ENCODE assay signal across 25 cellular contexts in the genomic region with DNA sequence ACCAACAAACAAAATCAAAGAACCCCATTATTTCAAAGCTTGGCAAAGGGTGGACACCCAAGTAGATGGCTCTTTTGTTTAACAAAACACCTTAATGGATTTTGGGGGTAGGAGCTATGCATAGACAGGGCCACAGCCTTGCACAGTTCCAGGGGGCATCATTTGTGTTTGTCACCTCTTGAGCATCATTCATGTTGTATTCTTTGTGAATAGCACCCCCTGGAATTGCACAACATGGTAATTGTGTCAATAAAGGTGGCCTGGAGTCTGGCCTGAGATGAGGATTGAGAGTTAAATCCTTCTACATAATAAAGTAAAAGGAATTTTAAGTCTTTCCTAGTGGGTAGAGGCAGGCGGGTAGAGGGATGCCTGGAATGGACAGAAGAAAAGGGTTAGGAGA. TPM values are rescaled to one million over a fixed set of nuclear protein-coding genes. Genes with fewer than 3 reads are reported as not detected.
A peak's percentile ranks its signal among the peaks of the same experiment; 100 is the strongest.
DNase-seq lines count a peak whose midpoint lies in the region; FAIRE-seq and TF ChIP-seq lines count a peak whose summit lies in the region.
"Had no signal": no experiment of that assay in that cellular context is flagged by ENCODE, and none has a peak within 500 bp of the region (broad histone marks: within the 10 kb centered on the region; RNA-seq: fewer than 3 reads in every experiment).

No MANE protein-coding gene starts in this region.

- H3K36me3 ChIP-seq in H1 (ENCODE audit: control insufficient read depth in 2 of 4, insufficient read depth in 4 of 4, low read length in 3 of 4) (no peaks in the 10 kb centered on the region), neuronal stem cell (replicated peaks in 1 of 2; ENCODE audit: control insufficient read depth in 2 of 2, insufficient read depth in 2 of 2, low read length in 2 of 2) (no peaks in the 10 kb centered on the region), vagina (no peaks in the 10 kb centered on the region)
- H3K36me3 ChIP-seq: esophagus muscularis mucosa, gastroesophageal sphincter, MG63 had no signal

- WGBS in H1 (ENCODE audit: extremely low coverage in 1 of 2, insufficient coverage in 1 of 2, insufficient read length in 1 of 2, insufficient replicate concordance in 2 of 2, low coverage in 1 of 2, low lambda C conversion rate in 2 of 2, missing lambda C conversion rate in 1 of 2), 2 experiments, result 17% methylated on average over 1 of the region's 1 CpG; no CpG with 5 or more reads in 1 of the 2 experiments
- WGBS in neuronal stem cell (ENCODE audit: extremely low coverage in 2 of 2, insufficient read length in 2 of 2, insufficient replicate concordance in 1 of 2), 2 donors, result no CpG with 5 or more reads among the region's 1 CpG

- H3K27me3 ChIP-seq in H1 (replicated peaks in 1 of 4; ENCODE audit: control insufficient read depth in 3 of 4, extremely low read depth in 1 of 4, insufficient read depth in 3 of 4, low read length in 3 of 4), result no peaks in the 10 kb centered on the region
- no peaks in the 10 kb centered on the region for H3K27me3 ChIP-seq in neuronal stem cell (ENCODE audit: control insufficient read depth in 3 of 3, insufficient read depth in 3 of 3, low read depth in 1 of 3, low read length in 3 of 3)
- H3K27me3 ChIP-seq in vagina, result no peaks in the 10 kb centered on the region
- H3K27me3 ChIP-seq: esophagus muscularis mucosa, gastroesophageal sphincter, MG63, testis had no signal

- no peak overlapping the region for H2BK20ac ChIP-seq in H1 (ENCODE audit: low read length)

- H3K79me1 ChIP-seq in H1 (ENCODE audit: low read depth, low read length) (no peaks in the 10 kb centered on the region), neuronal stem cell (ENCODE audit: low read depth, low read length) (no peaks in the 10 kb centered on the region)

- H3K9ac ChIP-seq in H1 (replicated peaks in 1 of 4; ENCODE audit: extremely low read depth in 1 of 4, low read depth in 3 of 4, low read length in 3 of 4) (no peak overlapping the region), neuronal stem cell (ENCODE audit: low read depth, low read length, poor library complexity) (no peak overlapping the region)

- peaks cover 7 to 13% of the 10 kb centered on the region in 2 experiments for H3K79me2 ChIP-seq in H1 (ENCODE audit: control insufficient read depth in 1 of 2, insufficient read depth in 2 of 2, low read length in 2 of 2)

- no peak overlapping the region for H4K5ac ChIP-seq in H1 (ENCODE audit: insufficient read length, low read depth, low read length)

- H3K14ac ChIP-seq in H1 (ENCODE audit: insufficient read length), result no peak overlapping the region
- H3K14ac ChIP-seq in neuronal stem cell (ENCODE audit: low read length), result no peak overlapping the region

- H3K4ac ChIP-seq in H1 (replicated peaks; ENCODE audit: insufficient read length, low read depth, low read length) (no peak overlapping the region), neuronal stem cell (ENCODE audit: low read length) (no peak overlapping the region)

- H3K56ac ChIP-seq in H1 (replicated peaks; ENCODE audit: insufficient read length, low read depth, low read length), result no peak overlapping the region

- CTCF ChIA-PET in GM10248 (lab: Yijun Ruan, JAX) (interaction anchor here (1.0 to 1.6 kb wide), 3 partner anchors 9 to 87 kb away, joined by 3 to 4 read pairs (median 4); no protein-coding TSS in a partner anchor), H1 (lab: Charles Lee; ENCODE audit: partially characterized antibody) (interaction anchor here (1.4 to 1.5 kb wide), 2 partner anchors 51 to 76 kb away, joined by 3 to 4 read pairs; no protein-coding TSS in a partner anchor)

- H2BK15ac ChIP-seq in H1 (ENCODE audit: low read length) (no peak overlapping the region), neuronal stem cell (ENCODE audit: low read length) (no peak overlapping the region)

- POLR2A ChIA-PET in GM10248 (lab: Yijun Ruan, JAX) (no interaction called here), H1 (lab: Charles Lee; ENCODE audit: partially characterized antibody) (no interaction called here)

- TF ChIP-seq EP300 in Ishikawa (IDR thresholded peaks at IDR 0.05; ENCODE audit: borderline replicate concordance) (no peak), H1 (IDR thresholded peaks at IDR 0.05; ENCODE audit: borderline replicate concordance in 1 of 2, low read depth in 2 of 2, low read length in 2 of 2) (no peak)

- no peak for FAIRE-seq in H1 (lab: Jason Lieb, UNC)
- FAIRE-seq: G401.6 had no signal

- peaks cover 7 to 14% (median 7%) of the 10 kb centered on the region in 4 experiments; a peak in 6 of 7 replicates for H3K4me1 ChIP-seq in H1 (replicated peaks in 1 of 4; ENCODE audit: control insufficient read depth in 3 of 4, insufficient read depth in 4 of 4, low read length in 3 of 4)
- peaks cover 6 to 7% of the 10 kb centered on the region in 2 donors for H3K4me1 ChIP-seq in neuronal stem cell (ENCODE audit: control insufficient read depth in 2 of 2, insufficient read depth in 1 of 2, low read depth in 1 of 2, low read length in 2 of 2)
- H3K4me1 ChIP-seq in vagina, result peaks cover 9% of the 10 kb centered on the region

- no peak overlapping the region for H4K91ac ChIP-seq in H1 (replicated peaks; ENCODE audit: insufficient read length, low read length)
- H4K91ac ChIP-seq in neuronal stem cell (ENCODE audit: low read depth, low read length, poor library complexity), result no peak overlapping the region

- TF ChIP-seq CTCF in GM10248 (IDR thresholded peaks at IDR 0.05; ENCODE audit: control extremely low read depth, extremely low read depth, low read depth, missing control alignments) (peak; percentile 3), H1 (IDR thresholded peaks at IDR 0.05; ENCODE audit: control extremely low read depth in 1 of 3, insufficient read depth in 1 of 3, low read depth in 1 of 3, low read length in 3 of 3) (no peak), vagina (IDR thresholded peaks at IDR 0.05) (no peak)

- no peak overlapping the region for H2BK120ac ChIP-seq in H1 (replicated peaks; ENCODE audit: low read depth, low read length)
- no peak overlapping the region for H2BK120ac ChIP-seq in neuronal stem cell (ENCODE audit: low read depth, low read length)

- intact Hi-C loops in vagina (cut with DNase I), result no loop called here

- H2BK12ac ChIP-seq in H1 (ENCODE audit: low read depth, low read length), result no peak overlapping the region
- no peak overlapping the region for H2BK12ac ChIP-seq in neuronal stem cell (ENCODE audit: low read length)

- no peaks in the 10 kb centered on the region for H3K9me3 ChIP-seq in H1 (ENCODE audit: insufficient read depth in 2 of 2, low read depth in 1 of 2, low read length in 1 of 2)
- H3K9me3 ChIP-seq in neuronal stem cell (replicated peaks in 1 of 2; ENCODE audit: control insufficient read depth in 2 of 2, insufficient read depth in 1 of 2, low read depth in 1 of 2, low read length in 2 of 2), result no peaks in the 10 kb centered on the region
- H3K9me3 ChIP-seq in vagina, result no peaks in the 10 kb centered on the region
- H3K9me3 ChIP-seq: esophagus muscularis mucosa, gastroesophageal sphincter, MG63, psoas muscle, testis had no signal

- H2AFZ ChIP-seq in H1 (ENCODE audit: low read length) (no peak overlapping the region), neuronal stem cell (ENCODE audit: low read length) (peak overlapping the region; percentile 4)

- no peak overlapping the region for H2BK5ac ChIP-seq in H1 (ENCODE audit: low read depth, low read length)
- H2BK5ac ChIP-seq in neuronal stem cell (ENCODE audit: low read length), result no peak overlapping the region

- DNase-seq in GM10248 (ENCODE audit: extremely low spot score) (no peak), H1 (ENCODE audit: low read depth in 1 of 2, low spot score in 2 of 2) (peak in 1 of 2 experiments; percentile 49), neuronal stem cell (ENCODE audit: low spot score) (no peak), HCEC 1CT (no peak), nucleus accumbens (lab: John Stamatoyannopoulos, UW) (no peak), globus pallidus (ENCODE audit: low spot score) (no peak), vagina (ENCODE audit: extremely low spot score in 2 of 2) (no peak)
- DNase-seq: activated CD4-positive, alpha-beta memory T cell treated with anti-CD3 and anti-CD28 coated beads, Interleukin-2, amount 10 ng/mL, durations not matched to agents 7 days and 5 days; activated CD4-positive, CD25-positive, alpha-beta regulatory T cell; activated effector memory CD4-positive, alpha-beta T cell treated with anti-CD3 and anti-CD28 coated beads, Interleukin-2, amount 50 U/mL, for 16 hours; activated T-cell treated with anti-CD3 and anti-CD28 coated beads for 4 hours; DMS153; effector memory CD4-positive, alpha-beta T cell; MG63; natural killer cell; NCI-H1436 treated with DMSO at 0.1 percent for 48 hours; NCI-H2171; NCI-H524 treated with DMSO at 0.1 percent for 48 hours; psoas muscle; stimulated activated CD4-positive, alpha-beta T cell treated with anti-CD3 and anti-CD28 coated beads, Interleukin-1b, Interleukin-23, amount 100 ng/mL, for 48 hours; testis had no signal

- H3K27ac ChIP-seq in H1 (ENCODE audit: low read depth, low read length) (no peak overlapping the region), neuronal stem cell (replicated peaks; ENCODE audit: low read length) (no peak overlapping the region), vagina (no peak overlapping the region)
- H3K27ac ChIP-seq: esophagus muscularis mucosa, gastroesophageal sphincter, psoas muscle, testis had no signal

- H3K4me3 ChIP-seq in H1 (ENCODE audit: extremely low read depth in 1 of 4, insufficient read depth in 2 of 4, low read depth in 3 of 4, low read length in 4 of 4), result no peak overlapping the region; a peak in 2 of 8 replicates
- H3K4me3 ChIP-seq in neuronal stem cell (ENCODE audit: low read length in 2 of 2), result no peak overlapping the region
- H3K4me3 ChIP-seq in vagina, result no peak overlapping the region
- H3K4me3 ChIP-seq: esophagus muscularis mucosa, gastroesophageal sphincter, MG63, psoas muscle, testis had no signal

- H4K8ac ChIP-seq in H1 (ENCODE audit: extremely low read depth, insufficient read depth, low read length) (no peak overlapping the region), neuronal stem cell (ENCODE audit: low read depth, low read length) (no peak overlapping the region)

- TF ChIP-seq POLR2A in H1 (IDR thresholded peaks at IDR 0.05; ENCODE audit: control extremely low read depth in 1 of 2, low read depth in 2 of 2, low read length in 2 of 2), result no peak
- TF ChIP-seq POLR2A in vagina (IDR thresholded peaks at IDR 0.05), result no peak

- no peaks in the 10 kb centered on the region for H3K23me2 ChIP-seq in H1 (ENCODE audit: low read depth, low read length)

- no peak overlapping the region for H3K18ac ChIP-seq in H1 (ENCODE audit: extremely low read depth, low read length)
- no peak overlapping the region for H3K18ac ChIP-seq in neuronal stem cell (ENCODE audit: low read length)

- H2AK5ac ChIP-seq in H1 (ENCODE audit: low read depth, low read length) (no peak overlapping the region), neuronal stem cell (ENCODE audit: low read depth, low read length) (no peak overlapping the region)

- H3K23ac ChIP-seq in H1 (ENCODE audit: insufficient read length) (no peak overlapping the region), neuronal stem cell (ENCODE audit: low read depth, low read length, poor library complexity) (no peak overlapping the region)

- H3K4me2 ChIP-seq in H1 (ENCODE audit: insufficient read depth in 1 of 2, low read depth in 2 of 2, low read length in 2 of 2) (peak overlapping the region in 1 of 2 experiments; percentile 24; a peak in 2 of 4 replicates), neuronal stem cell (ENCODE audit: insufficient read depth, low read length, poor library complexity, severe bottlenecking) (no peak overlapping the region)

- TF ChIP-seq RAD21 in Ishikawa (IDR thresholded peaks at IDR 0.05; ENCODE audit: low read depth), result no peak; the same call in 1 of the 2 replicates
- no peak for TF ChIP-seq RAD21 in H1 (IDR thresholded peaks at IDR 0.05 in 1 of 2, conservative IDR thresholded peaks at IDR 0.05 in 1 of 2; ENCODE audit: low read depth in 2 of 2, low read length in 2 of 2)

- no peaks in the 10 kb centered on the region for H4K20me1 ChIP-seq in H1 (replicated peaks in 1 of 2; ENCODE audit: control insufficient read depth in 1 of 2, insufficient read depth in 2 of 2, low read length in 2 of 2)

RNA-seq across cellular contexts. Expression of a gene that starts 3.3 kb away (rescaled TPM):
- total RNA-seq in H1 (2021; fragmentation: NEBNext Ultra II Directional; extraction: Animal tissue kit (Norgen Biotek cat#: 25700)), result 27.8 and 35.8 TPM in 2 replicates
- polyA plus RNA-seq in H1 (2011; rRNA removed), result 5.4 and 10.3 TPM in 2 replicates
- 10.3 TPM for polyA plus RNA-seq in H1 (2011; cell fraction: cytosol; rRNA removed)
- 6.6 TPM for polyA plus RNA-seq in H1 (2011; cell fraction: nucleus; rRNA removed)
- 10.3 to 18.3 TPM (median 13.3 TPM) in 4 replicates for polyA plus RNA-seq in H1 (2012, experiment 1 of 2)
- 0.66 TPM for polyA plus RNA-seq in H1 (2012, experiment 2 of 2)
- 10.8 TPM for polyA plus RNA-seq in H1 (2013, experiment 1 of 2)
- polyA plus RNA-seq in H1 (2013, experiment 2 of 2), result 10.9 TPM
- 32.9 and 49.5 TPM in 2 replicates for polyA minus RNA-seq in H1 (2011; rRNA and poly(A)+ RNA removed)
- polyA minus RNA-seq in H1 (2011; cell fraction: cytosol; rRNA and poly(A)+ RNA removed), result 18.9 TPM
- 50.3 TPM for polyA minus RNA-seq in H1 (2011; cell fraction: nucleus; rRNA and poly(A)+ RNA removed)
- 19.7 TPM for polyA plus RNA-seq in neuronal stem cell (2013, experiment 1 of 2)
- polyA plus RNA-seq in neuronal stem cell (2013, experiment 2 of 2), result 21.9 TPM
- 44.0 TPM for total RNA-seq in vagina
